ENCODE assay signal across 15 cellular contexts in genomic region chr14:73272393-73272792, GRCh38. TPM values are rescaled to one million over a fixed set of nuclear protein-coding genes. Genes with fewer than 3 reads are reported as not detected.
DNase-seq lines count a peak whose midpoint lies in the region; ATAC-seq, FAIRE-seq and TF ChIP-seq lines count a peak whose summit lies in the region.
"Had no signal": no experiment of that assay in that cellular context is flagged by ENCODE, and none has a peak within 500 bp of the region (broad histone marks: within the 10 kb centered on the region; RNA-seq: fewer than 3 reads in every experiment).

No MANE protein-coding gene starts in this region.

- H3K9ac ChIP-seq in GM12878 (ENCODE audit: control insufficient read depth, insufficient read depth, low read length) (no peak overlapping the region), mesenchymal stem cell (ENCODE audit: low read length) (no peak overlapping the region)

- peak overlapping the region; percentile 10 for H4K8ac ChIP-seq in mesenchymal stem cell (ENCODE audit: low read length)

- no peak overlapping the region for H3K18ac ChIP-seq in mesenchymal stem cell (ENCODE audit: low read depth in 1 of 2, low read length in 2 of 2)

- H3K9me3 ChIP-seq in GM12878 (replicated peaks; ENCODE audit: control insufficient read depth, insufficient read depth, low read length) (no peaks in the 10 kb centered on the region), mesenchymal stem cell (ENCODE audit: control insufficient read depth, low read length) (no peaks in the 10 kb centered on the region), transverse colon (no peaks in the 10 kb centered on the region)

- TF ChIP-seq CTCF in GM12878 (IDR thresholded peaks at IDR 0.05 in 2 of 3, conservative IDR thresholded peaks at IDR 0.05 in 1 of 3; ENCODE audit: control insufficient read depth in 2 of 3, extremely low read depth in 1 of 3, insufficient read depth in 1 of 3, low read depth in 3 of 3, low read length in 3 of 3) (no peak), transverse colon (IDR thresholded peaks at IDR 0.05) (no peak)

- RAD21 ChIA-PET in GM12878 (lab: Charles Lee; ENCODE audit: unreplicated experiment) = interaction anchor here (0.8 to 4.1 kb wide), 7 partner anchors 17 to 62 kb away, joined by 3 to 20 read pairs (median 4); no protein-coding TSS in a partner anchor

- FAIRE-seq in GM12878 (lab: Jason Lieb, UNC) = no peak
- FAIRE-seq: G401.6, GM12892, K562 had no signal

- no peak overlapping the region for H2BK12ac ChIP-seq in mesenchymal stem cell (ENCODE audit: low read length in 2 of 2)

- POLR2A ChIA-PET in GM12878 (lab: Charles Lee) = interaction anchor here (0.5 to 2.3 kb wide), 4 partner anchors 16 to 105 kb away, joined by 5 to 11 read pairs (median 6); no protein-coding TSS in a partner anchor

- no peaks in the 10 kb centered on the region for H3K27me3 ChIP-seq in GM12878 (replicated peaks in 1 of 2; ENCODE audit: control insufficient read depth in 2 of 2, insufficient read depth in 2 of 2, low read length in 1 of 2)
- H3K27me3 ChIP-seq in mesenchymal stem cell (ENCODE audit: control insufficient read depth in 1 of 2, insufficient read depth in 1 of 2, low read length in 2 of 2) = no peaks in the 10 kb centered on the region
- H3K27me3 ChIP-seq in transverse colon = no peaks in the 10 kb centered on the region

- H3K79me1 ChIP-seq in mesenchymal stem cell (replicated peaks; ENCODE audit: low read length, poor library complexity, severe bottlenecking) = peaks cover 7% of the 10 kb centered on the region

- no peak overlapping the region for H2AK5ac ChIP-seq in mesenchymal stem cell (ENCODE audit: low read length, severe bottlenecking)

- no peak overlapping the region for H3K27ac ChIP-seq in GM12878 (ENCODE audit: control insufficient read depth, insufficient read depth)
- H3K27ac ChIP-seq in mesenchymal stem cell (ENCODE audit: low read length, poor library complexity, severe bottlenecking) = no peak overlapping the region
- H3K27ac ChIP-seq in transverse colon = no peak overlapping the region

- H2BK5ac ChIP-seq in mesenchymal stem cell (ENCODE audit: low read depth, low read length, poor library complexity, severe bottlenecking) = no peak overlapping the region

- no peak overlapping the region for H2BK15ac ChIP-seq in mesenchymal stem cell (ENCODE audit: low read depth, poor library complexity, severe bottlenecking)

- H4K91ac ChIP-seq in mesenchymal stem cell (ENCODE audit: low read length) = no peak overlapping the region

- no peak overlapping the region for H3K4ac ChIP-seq in mesenchymal stem cell (ENCODE audit: low read depth in 1 of 2, low read length in 2 of 2)

- H3K4me2 ChIP-seq in GM12878 (ENCODE audit: control insufficient read depth, insufficient read depth) = no peak overlapping the region
- no peak overlapping the region for H3K4me2 ChIP-seq in mesenchymal stem cell (ENCODE audit: low read length, poor library complexity, severe bottlenecking)

- in situ Hi-C loops in GM12878 (cut with MboI) (no loop called here), transverse colon (cut with MboI; ENCODE audit: low pct_ligation_motif_present in 1 of 4, low pct_unique_long_range_greater_than_20kb in 1 of 4, low sequenced_read_pairs in 3 of 4) (no loop called here)

- no peak overlapping the region for H3K23ac ChIP-seq in mesenchymal stem cell (ENCODE audit: low read length in 2 of 2)

- BruUV-seq in GM12878 (replicated peaks; lab: Mats Ljungman, UMichigan) = no TSS peak

- ATAC-seq in GM12878 = no peak
- ATAC-seq in GM19467 (IDR thresholded peaks at IDR 0.05; ENCODE audit: unreplicated experiment) = no peak
- ATAC-seq: K562 had no signal

- TF ChIP-seq POLR2A in GM12878 (IDR thresholded peaks at IDR 0.05; ENCODE audit: low read depth, low read length) = 0 out of 2 replicates have a peak, but pooled peaks have one; percentile 26
- no peak for TF ChIP-seq POLR2A in transverse colon (IDR thresholded peaks at IDR 0.05)

- intact Hi-C loops in GM12878 (cut with micrococcal nuclease; ENCODE audit: unreplicated experiment) (no loop called here), transverse colon (cut with DNase I; ENCODE audit: low total_unique reads) (no loop called here)

- H3K4me1 ChIP-seq in GM12878 (ENCODE audit: control insufficient read depth, insufficient read depth, low read length) (peaks cover 14% of the 10 kb centered on the region), mesenchymal stem cell (ENCODE audit: control insufficient read depth, insufficient read depth, low read depth, low read length) (peaks cover 13% of the 10 kb centered on the region), transverse colon (peaks cover 0 to 12% (median 4%) of the 10 kb centered on the region in 4 donors)

- no peaks in the 10 kb centered on the region for H4K20me1 ChIP-seq in GM12878 (ENCODE audit: control insufficient read depth, insufficient read depth)

- 95% methylated on average over 6 of the region's 6 CpGs for WGBS in GM12878 (ENCODE audit: insufficient coverage, insufficient replicate concordance, low lambda C conversion rate, missing lambda C conversion rate)
- WGBS in mesenchymal stem cell = over 99% methylated on average over 6 of the region's 6 CpGs
- 73% methylated on average over 6 of the region's 6 CpGs; no CpG with 5 or more reads in 1 of the 2 donors for WGBS in transverse colon (ENCODE audit: low coverage in 1 of 2), 2 donors

- H3K4me3 ChIP-seq in GM12878 (no peak overlapping the region), mesenchymal stem cell (ENCODE audit: insufficient read depth in 1 of 2, low read depth in 1 of 2, low read length in 2 of 2) (no peak overlapping the region), transverse colon (no peak overlapping the region)
- H3K4me3 ChIP-seq: K562 had no signal

- SMC1A ChIA-PET in GM12878 (lab: Charles Lee; ENCODE audit: uncharacterized antibody, unreplicated experiment) = interaction anchor here (0.6 to 6.9 kb wide), 8 partner anchors 8 to 199 kb away, joined by 3 to 42 read pairs (median 4); no protein-coding TSS in a partner anchor

- CTCF ChIA-PET in GM12878 (lab: Yijun Ruan, JAX) = interaction anchor here (0.8 to 3.0 kb wide), 8 partner anchors 10 to 200 kb away, joined by 3 to 10 read pairs (median 3); no protein-coding TSS in a partner anchor

- no peak for TF ChIP-seq RAD21 in GM12878 (IDR thresholded peaks at IDR 0.05; ENCODE audit: insufficient read depth, low read depth, low read length)

- H3K14ac ChIP-seq in mesenchymal stem cell (ENCODE audit: low read length in 2 of 2) = no peak overlapping the region

- no peaks in the 10 kb centered on the region for H3K79me2 ChIP-seq in GM12878 (ENCODE audit: control insufficient read depth, insufficient read depth, low read length)

- DNase-seq in NCI-H1694 treated with DMSO at 0.1 percent for 48 hours (lab: John Stamatoyannopoulos, UW) = peak; percentile 99
- no peak for DNase-seq in GM12878 (ENCODE audit: low read depth, low spot score)
- DNase-seq in mesenchymal stem cell = no peak
- no peak for DNase-seq in transverse colon
- no peak for DNase-seq in stimulated activated CD8-positive, alpha-beta memory T cell treated with anti-CD3 and anti-CD28 coated beads, Interleukin-4, amount 100 ng/mL, for 48 hours
- DNase-seq in superior temporal gyrus (ENCODE audit: extremely low spot score) = no peak
- DNase-seq: C1 segment of cervical spinal cord, DMS79, NCI-H146, NCI-H774, SIG-M5 had no signal

- H2BK120ac ChIP-seq in mesenchymal stem cell (ENCODE audit: low read depth, low read length) = no peak overlapping the region

- H3K36me3 ChIP-seq in GM12878 (ENCODE audit: control insufficient read depth in 2 of 2, insufficient read depth in 2 of 2, low read length in 1 of 2) (peaks cover 9 to 16% of the 10 kb centered on the region in 2 experiments), mesenchymal stem cell (ENCODE audit: control insufficient read depth in 1 of 2, insufficient read depth in 2 of 2, low read depth in 1 of 2, low read length in 2 of 2) (peaks cover 60 to 66% of the 10 kb centered on the region in 2 experiments), transverse colon (peaks cover 0 to 23% (median 11%) of the 10 kb centered on the region in 4 donors)

- H2AFZ ChIP-seq in GM12878 (ENCODE audit: control insufficient read depth, low read depth, low read length) (no peak overlapping the region), mesenchymal stem cell (ENCODE audit: low read depth, low read length) (no peak overlapping the region)

- no peak for TF ChIP-seq EP300 in GM12878 (IDR thresholded peaks at IDR 0.05; ENCODE audit: borderline replicate concordance in 1 of 2, control insufficient read depth in 1 of 2, low read depth in 2 of 2, low read length in 2 of 2)
- no peak for TF ChIP-seq EP300 in transverse colon (IDR thresholded peaks at IDR 0.05; ENCODE audit: low read depth)

TF ChIP-seq in GM12878, 131 proteins besides CTCF, POLR2A, EP300 and RAD21 (continues in another document):
- no peak for TF ChIP-seq YBX1 (IDR thresholded peaks at IDR 0.05)
- TF ChIP-seq BMI1 (IDR thresholded peaks at IDR 0.05; ENCODE audit: borderline replicate concordance) = no peak

RNA-seq across cellular contexts. Expression of gene PAPLN, which starts 35.1 kb away (rescaled TPM):
- total RNA-seq in GM12878 (2013; cell fraction: nucleolus; rRNA removed) = 83.0 and 91.1 TPM in 2 replicates
- total RNA-seq in GM12878 (2014; rRNA removed) = 9.9 and 10.7 TPM in 2 replicates
- total RNA-seq in GM12878 (2014; rRNA removed; fragmentation: Illumina TruSeq; extraction: Trizol) = 6.4 and 7.1 TPM in 2 replicates
- 11.4 and 15.6 TPM in 2 replicates for total RNA-seq in GM12878 (2021)
- polyA plus RNA-seq in GM12878 (2011; ENCODE audit: low read depth) = 6.3 TPM
- polyA plus RNA-seq in GM12878 (2011; rRNA removed) = 18.9 and 23.5 TPM in 2 replicates
- polyA plus RNA-seq in GM12878 (2011; cell fraction: cytosol; rRNA removed) = 13.4 and 15.6 TPM in 2 replicates
- 121 and 135 TPM in 2 replicates for polyA plus RNA-seq in GM12878 (2011; cell fraction: nucleus; rRNA removed)
- polyA plus RNA-seq in GM12878 (2012) = 5.7 and 13.3 TPM in 2 replicates
- 7.7 and 11.8 TPM in 2 replicates for polyA plus RNA-seq in GM12878 (2014; fragmentation: Illumina TruSeq; extraction: Trizol)
- polyA plus RNA-seq in GM12878 (2014; fragmentation: Nextera tagmentation; extraction: Ambion mirVana) = 1 to 10 TPM; 1.8 to 2.6 TPM
- polyA plus RNA-seq in GM12878 (2014; rRNA removed) = 15.7 and 19.8 TPM in 2 replicates
- 1 to 10 TPM; 3.8 to 7.0 TPM for polyA plus RNA-seq in GM12878 (2016; fragmentation: Nextera tagmentation; extraction: Ambion mirVana)
- 9.6 and 21.2 TPM in 2 replicates for polyA minus RNA-seq in GM12878 (2011; rRNA and poly(A)+ RNA removed)
- polyA minus RNA-seq in GM12878 (2011; cell fraction: cytosol; rRNA and poly(A)+ RNA removed) = 4.7 and 7.6 TPM in 2 replicates
- polyA minus RNA-seq in GM12878 (2011; cell fraction: nucleus; rRNA and poly(A)+ RNA removed) = 34.9 and 47.5 TPM in 2 replicates
- polyA plus RNA-seq in mesenchymal stem cell (2013, experiment 1 of 2) = 1.9 TPM
- polyA plus RNA-seq in mesenchymal stem cell (2013, experiment 2 of 2) = 2.1 TPM
- total RNA-seq in transverse colon = 10 to 100 TPM in 2 of 4 donors, 1 to 10 TPM in 2; 3.0 to 15.7 (median 11.0) TPM
